15 cellular contexts compared by ENCODE assay signal in genomic region chr1:179969962-179970361, GRCh38. TPM values are rescaled to one million over a fixed set of nuclear protein-coding genes. Genes with fewer than 3 reads are reported as not detected.
A peak's percentile ranks its signal among the peaks of the same experiment; 100 is the strongest.
DNase-seq lines count a peak whose midpoint lies in the region; ATAC-seq, FAIRE-seq and TF ChIP-seq lines count a peak whose summit lies in the region.
"Had no signal": no experiment of that assay in that cellular context is flagged by ENCODE, and none has a peak within 500 bp of the region (broad histone marks: within the 10 kb centered on the region; RNA-seq: fewer than 3 reads in every experiment).

No MANE protein-coding gene starts in this region.

- H3K36me3 ChIP-seq in heart right ventricle, result no peaks in the 10 kb centered on the region

- no peak overlapping the region for H3K27ac Mint-ChIP-seq in T-helper 2 cell treated with Interferon-gamma antibody and Interleukin-4, amounts not matched to agents 5 μg/mL and 100 μg/mL, for 36 hours

- intact Hi-C loops in heart right ventricle (cut with DNase I) (no loop called here), sciatic nerve (cut with DNase I) (no loop called here), lower leg skin (cut with DNase I; ENCODE audit: low total_unique reads) (no loop called here)

- no peaks in the 10 kb centered on the region for H3K27me3 ChIP-seq in heart right ventricle

- no peak overlapping the region for H3K4me3 Mint-ChIP-seq in T-helper 2 cell treated with Interferon-gamma antibody and Interleukin-4, amounts not matched to agents 5 μg/mL and 100 μg/mL, for 36 hours

- H3K9me3 Mint-ChIP-seq in T-helper 2 cell treated with Interferon-gamma antibody and Interleukin-4, amounts not matched to agents 5 μg/mL and 100 μg/mL, for 36 hours, result peaks cover 9% of the 10 kb centered on the region

- H3K4me1 Mint-ChIP-seq in T-helper 2 cell treated with Interferon-gamma antibody and Interleukin-4, amounts not matched to agents 5 μg/mL and 100 μg/mL, for 36 hours (ENCODE audit: low read depth), result peaks cover 13% of the 10 kb centered on the region

- H3K4me1 ChIP-seq in heart right ventricle, result peaks cover 9 to 62% (median 43%) of the 10 kb centered on the region in 9 donors

- ATAC-seq in heart right ventricle (peak in 7 of 8 donors; percentile 57 to 96 (median 75)), sciatic nerve (peak; percentile 85), GM21723 (IDR thresholded peaks at IDR 0.05; ENCODE audit: unreplicated experiment) (no peak)

- TF ChIP-seq CTCF in heart right ventricle (IDR thresholded peaks at IDR 0.05) (no peak), lower leg skin (IDR thresholded peaks at IDR 0.05) (no peak)

- no peak for TF ChIP-seq POLR2A in lower leg skin (IDR thresholded peaks at IDR 0.05)

- H3K4me3 ChIP-seq in heart right ventricle (no peak overlapping the region), lower leg skin (ENCODE audit: low read depth, poor library complexity, severe bottlenecking) (no peak overlapping the region)

- H3K9me3 ChIP-seq in heart right ventricle, result peaks cover 0 to 14% (median 0%) of the 10 kb centered on the region in 11 donors

- 7 to 8% methylated on average over 1 of the region's 1 CpG for WGBS in heart right ventricle, 2 donors
- WGBS in lower leg skin, 2 donors, result 58 to 61% methylated on average over 1 of the region's 1 CpG

- DNase-seq in Ammon's horn (ENCODE audit: low spot score), result peak; percentile 21
- peak; percentile 69 for DNase-seq in amniotic epithelial cell (ENCODE audit: low read depth)
- no peak for DNase-seq in heart right ventricle
- no peak for DNase-seq in sciatic nerve (ENCODE audit: low spot score)
- no peak for DNase-seq in lower leg skin (ENCODE audit: low spot score in 2 of 2)
- no peak for DNase-seq in T-helper 2 cell treated with Interferon-gamma antibody and Interleukin-4, amounts not matched to agents 5 μg/mL and 100 μg/mL, for 36 hours (ENCODE audit: low spot score)
- no peak for DNase-seq in urothelium cell line (ENCODE audit: low spot score)
- DNase-seq: activated CD8-positive, alpha-beta memory T cell treated with anti-CD3 and anti-CD28 coated beads for 24 hours; activated naive CD4-positive, alpha-beta T cell treated with Interleukin-2 at 50 U/mL for 16 hours; effector CD4-positive, alpha-beta T cell; NCI-H510A; RPMI8226 had no signal

- peak overlapping the region in 9 of 10 donors; percentile 38 to 63 (median 51) for H3K27ac ChIP-seq in heart right ventricle

- no peak for FAIRE-seq in urothelium cell line (lab: Jason Lieb, UNC)
- FAIRE-seq: GM19239, H54 had no signal

- no peaks in the 10 kb centered on the region for H3K27me3 Mint-ChIP-seq in T-helper 2 cell treated with Interferon-gamma antibody and Interleukin-4, amounts not matched to agents 5 μg/mL and 100 μg/mL, for 36 hours (ENCODE audit: low read depth)

- peaks cover 21% of the 10 kb centered on the region for H3K36me3 Mint-ChIP-seq in T-helper 2 cell treated with Interferon-gamma antibody and Interleukin-4, amounts not matched to agents 5 μg/mL and 100 μg/mL, for 36 hours (ENCODE audit: low read depth)

RNA-seq across cellular contexts. Expression of gene CEP350, which starts 15.4 kb away (rescaled TPM):
- total RNA-seq in heart right ventricle (10 to 100 TPM; 23.2 to 46.3 (median 39.0) TPM), sciatic nerve (70.0 TPM), lower leg skin (10 to 100 TPM; 55.8 to 85.6 (median 59.9) TPM)
- polyA plus RNA-seq in heart right ventricle, result 1 to 10 TPM; 3.7 to 9.0 TPM

Comparison
In these comparisons a context has a peak if more than half of its experiments do, and no peak if none do; other contexts are left out.
1. DNase-seq: peak in Ammon's horn (single experiment) and amniotic epithelial cell (single experiment); none in heart right ventricle (0 of 2), sciatic nerve (single experiment), lower leg skin (0 of 2), T-helper 2 cell treated with Interferon-gamma antibody and Interleukin-4, amounts not matched to agents 5 μg/mL and 100 μg/mL, for 36 hours (single experiment) and urothelium cell line (single experiment).